In the genomic region with DNA sequence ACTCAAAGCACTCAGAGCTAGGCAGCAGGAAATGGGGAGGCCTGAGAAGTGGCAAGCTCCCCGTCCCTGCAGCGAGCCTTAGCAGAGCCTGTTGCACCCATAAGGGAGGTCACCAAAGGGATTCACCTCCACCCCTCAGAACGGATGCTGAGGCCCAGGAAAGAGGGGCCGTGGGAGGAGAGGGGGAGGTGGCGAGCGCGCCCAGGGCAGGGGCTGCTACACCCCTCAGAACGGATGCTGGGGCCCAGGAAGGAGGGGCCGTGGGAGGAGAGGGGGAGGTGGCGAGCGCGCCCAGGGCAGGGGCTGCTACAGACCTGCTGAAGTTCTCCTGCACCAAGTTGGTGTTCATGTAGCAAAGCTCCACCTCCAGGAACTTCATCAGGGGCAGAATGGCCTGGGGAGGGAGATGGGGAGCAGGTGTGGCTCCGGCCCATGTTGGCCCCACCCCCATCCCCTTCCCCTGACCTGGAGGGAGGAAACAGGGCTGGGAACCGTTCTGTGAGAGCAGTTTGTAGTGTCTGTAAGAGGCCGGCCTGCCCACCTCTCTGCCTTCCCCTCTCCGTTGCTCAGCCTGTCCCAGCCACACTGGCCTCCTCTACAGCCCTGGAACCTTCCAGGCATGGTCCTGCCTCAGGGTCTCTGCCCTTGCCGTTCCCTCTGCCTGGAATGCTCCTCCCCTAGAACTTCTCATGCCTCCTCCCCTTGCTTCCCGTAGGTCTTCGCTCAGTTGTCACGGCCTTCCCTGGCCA, we compare ENCODE assay signal across 10 cellular contexts. TPM values are rescaled to one million over a fixed set of nuclear protein-coding genes. Genes with fewer than 3 reads are reported as not detected.
A peak's percentile ranks its signal among the peaks of the same experiment; 100 is the strongest.
DNase-seq lines count a peak whose midpoint lies in the region; ATAC-seq lines count a peak whose summit lies in the region.
"Had no signal": no experiment of that assay in that cellular context is flagged by ENCODE, and none has a peak within 500 bp of the region (broad histone marks: within the 10 kb centered on the region; RNA-seq: fewer than 3 reads in every experiment).

No MANE protein-coding gene starts in this region.

- H3K9me3 ChIP-seq in right cardiac atrium (ENCODE audit: control insufficient read depth, low read length) (no peaks in the 10 kb centered on the region), stomach smooth muscle (ENCODE audit: control insufficient read depth in 2 of 2, low read length in 2 of 2) (no peaks in the 10 kb centered on the region)

- intact Hi-C loops in right cardiac atrium (cut with DNase I), result no loop called here

- H3K4me3 ChIP-seq in right cardiac atrium (ENCODE audit: low read length), result no peak overlapping the region
- no peak overlapping the region for H3K4me3 ChIP-seq in stomach smooth muscle (ENCODE audit: low read length in 2 of 2)

- H3K27me3 ChIP-seq in right cardiac atrium (ENCODE audit: control insufficient read depth, insufficient read depth) (no peaks in the 10 kb centered on the region), stomach smooth muscle (ENCODE audit: control insufficient read depth in 1 of 2, insufficient read depth in 2 of 2, low read length in 2 of 2) (no peaks in the 10 kb centered on the region)

- H3K9me3 Mint-ChIP-seq in activated T-cell treated with anti-CD3 and anti-CD28 coated beads, Interleukin-2, amount 50 U/mL, for 24 hours, result no peaks in the 10 kb centered on the region

- peak; percentile 28 to 42 for ATAC-seq in right cardiac atrium
- no peak for ATAC-seq in GM21825 (IDR thresholded peaks at IDR 0.05; ENCODE audit: unreplicated experiment)

- H3K27ac ChIP-seq in right cardiac atrium (ENCODE audit: low read length) (peak overlapping the region; percentile 74), stomach smooth muscle (ENCODE audit: low read length) (peak overlapping the region; percentile 49)

- H3K36me3 ChIP-seq in stomach smooth muscle (ENCODE audit: control insufficient read depth in 2 of 2, insufficient read depth in 2 of 2, low read length in 2 of 2), result peaks cover 2 to 6% of the 10 kb centered on the region in 2 donors

- peaks cover 92% of the 10 kb centered on the region for H3K36me3 Mint-ChIP-seq in activated T-cell treated with anti-CD3 and anti-CD28 coated beads, Interleukin-2, amount 50 U/mL, for 24 hours (ENCODE audit: low read depth)

- no peaks in the 10 kb centered on the region for H3K27me3 Mint-ChIP-seq in activated T-cell treated with anti-CD3 and anti-CD28 coated beads, Interleukin-2, amount 50 U/mL, for 24 hours

- H3K4me1 Mint-ChIP-seq in activated T-cell treated with anti-CD3 and anti-CD28 coated beads, Interleukin-2, amount 50 U/mL, for 24 hours (ENCODE audit: low read depth), result peaks cover 43% of the 10 kb centered on the region

- peak; percentile 74 for DNase-seq in activated CD8-positive, alpha-beta memory T cell treated with anti-CD3 and anti-CD28 coated beads for 24 hours
- no peak for DNase-seq in activated CD8-positive, alpha-beta memory T cell treated with anti-CD3 and anti-CD28 coated beads, Interleukin-2, amount 50 U/mL, for 48 hours
- DNase-seq in activated T-cell treated with anti-CD3 and anti-CD28 coated beads, Interleukin-2, amount 50 U/mL, for 24 hours, result peak; percentile 63
- DNase-seq in right cardiac atrium (peak in 1 of 3 donors; percentile 55), Ammon's horn (ENCODE audit: low spot score) (no peak), NCI-H2171 treated with DMSO at 0.1 percent for 48 hours (lab: John Stamatoyannopoulos, UW) (no peak)
- DNase-seq: COR-L47, NCI-H187 had no signal

- H3K9ac ChIP-seq in stomach smooth muscle (ENCODE audit: low read length in 2 of 2), result no peak overlapping the region

- H3K4me3 Mint-ChIP-seq in activated T-cell treated with anti-CD3 and anti-CD28 coated beads, Interleukin-2, amount 50 U/mL, for 24 hours, result peak overlapping the region; percentile 65

- H3K27ac Mint-ChIP-seq in activated T-cell treated with anti-CD3 and anti-CD28 coated beads, Interleukin-2, amount 50 U/mL, for 24 hours, result peak overlapping the region; percentile 93

- H3K4me1 ChIP-seq in right cardiac atrium (ENCODE audit: control insufficient read depth, insufficient read depth, low read length) (no peaks in the 10 kb centered on the region), stomach smooth muscle (ENCODE audit: control insufficient read depth, insufficient read depth, low read length) (peaks cover 13% of the 10 kb centered on the region)

- WGBS in right cardiac atrium, result 49% methylated on average over 20 of the region's 20 CpGs

RNA-seq across cellular contexts. Expression of a gene that starts 11.4 kb away (rescaled TPM):
- total RNA-seq in right cardiac atrium, result 10 to 100 TPM; 12.6 to 30.4 (median 27.4) TPM
- polyA plus RNA-seq in right cardiac atrium, result 18.8 TPM

RNA-seq across cellular contexts. Expression of a gene that starts 22.3 kb away (rescaled TPM):
- 100 to 1,000 TPM; 112 to 128 (median 118) TPM for total RNA-seq in right cardiac atrium
- 109 TPM for polyA plus RNA-seq in right cardiac atrium

RNA-seq across cellular contexts. Expression of a gene that starts 45.6 kb away (rescaled TPM):
- total RNA-seq in right cardiac atrium, result 10 to 100 TPM; 24.1 to 25.9 (median 25.3) TPM
- 19.2 TPM for polyA plus RNA-seq in right cardiac atrium

RNA-seq across cellular contexts. Expression of a gene that starts 48.2 kb away (rescaled TPM):
- total RNA-seq in right cardiac atrium, result 10 to 100 TPM; 18.2 to 22.5 (median 19.9) TPM
- polyA plus RNA-seq in right cardiac atrium, result 20.8 TPM

Comparison
In these comparisons a context has a peak if more than half of its experiments do, and no peak if none do; other contexts are left out.
1. DNase-seq: peak in activated CD8-positive, alpha-beta memory T cell treated with anti-CD3 and anti-CD28 coated beads for 24 hours (single experiment) and activated T-cell treated with anti-CD3 and anti-CD28 coated beads, Interleukin-2, amount 50 U/mL, for 24 hours (single experiment); none in activated CD8-positive, alpha-beta memory T cell treated with anti-CD3 and anti-CD28 coated beads, Interleukin-2, amount 50 U/mL, for 48 hours (single experiment), Ammon's horn (single experiment) and NCI-H2171 treated with DMSO at 0.1 percent for 48 hours (single experiment).